18 cellular contexts compared by ENCODE assay signal in the genomic region with DNA sequence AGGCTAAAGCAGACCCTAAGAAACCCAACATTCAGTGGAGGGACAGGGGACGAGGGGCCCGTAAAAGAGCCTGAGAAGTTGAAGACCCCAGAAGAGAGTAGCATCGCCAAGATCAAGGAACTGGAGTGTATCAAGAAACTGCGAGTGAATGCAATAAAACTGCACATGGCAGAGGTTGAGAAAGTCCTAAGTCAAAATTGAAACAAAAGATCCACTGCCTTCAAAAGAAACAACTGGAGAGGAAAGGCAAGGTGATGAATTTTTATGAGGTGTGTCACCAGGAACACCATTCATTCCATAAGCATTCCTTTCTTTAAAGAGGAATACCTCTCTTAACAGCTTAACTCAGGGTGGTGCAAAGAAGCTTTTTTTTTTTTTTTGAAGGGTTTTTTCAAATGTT. TPM values are rescaled to one million over a fixed set of nuclear protein-coding genes. Genes with fewer than 3 reads are reported as not detected.
DNase-seq lines count a peak whose midpoint lies in the region; ATAC-seq, FAIRE-seq and TF ChIP-seq lines count a peak whose summit lies in the region.
"Had no signal": no experiment of that assay in that cellular context is flagged by ENCODE, and none has a peak within 500 bp of the region (broad histone marks: within the 10 kb centered on the region; RNA-seq: fewer than 3 reads in every experiment).

No MANE protein-coding gene starts in this region.

- no peaks in the 10 kb centered on the region for H3K9me3 Mint-ChIP-seq in natural killer cell
- peaks cover 3% of the 10 kb centered on the region for H3K9me3 Mint-ChIP-seq in activated naive CD8-positive, alpha-beta T cell treated with anti-CD3 and anti-CD28 coated beads for 36 hours
- H3K9me3 Mint-ChIP-seq: activated CD4-positive, alpha-beta memory T cell treated with anti-CD3 and anti-CD28 coated beads for 36 hours had no signal

- H3K27me3 ChIP-seq in HUES64 (ENCODE audit: insufficient read depth, low read length) (no peaks in the 10 kb centered on the region), bronchial epithelial cell (ENCODE audit: control insufficient read depth, insufficient read depth, low read length) (no peaks in the 10 kb centered on the region), lower lobe of right lung (ENCODE audit: low read depth) (no peaks in the 10 kb centered on the region)
- H3K27me3 ChIP-seq: BLaER1, colonic mucosa had no signal

- peaks cover 19 to 30% of the 10 kb centered on the region in 2 donors for H3K27me3 Mint-ChIP-seq in natural killer cell (ENCODE audit: low read depth in 2 of 2)
- peaks cover 18% of the 10 kb centered on the region for H3K27me3 Mint-ChIP-seq in T-helper 17 cell
- no peaks in the 10 kb centered on the region for H3K27me3 Mint-ChIP-seq in activated naive CD8-positive, alpha-beta T cell treated with anti-CD3 and anti-CD28 coated beads for 36 hours
- H3K27me3 Mint-ChIP-seq: activated naive CD4-positive, alpha-beta T cell treated with anti-CD3 and anti-CD28 coated beads, Interleukin-2, amount 50 U/mL, for 24 hours had no signal

- no peak for FAIRE-seq in bronchial epithelial cell (lab: Jason Lieb, UNC)

- H3K27ac Mint-ChIP-seq in natural killer cell, result no peak overlapping the region
- no peak overlapping the region for H3K27ac Mint-ChIP-seq in T-helper 17 cell
- no peak overlapping the region for H3K27ac Mint-ChIP-seq in activated naive CD8-positive, alpha-beta T cell treated with anti-CD3 and anti-CD28 coated beads for 36 hours
- H3K27ac Mint-ChIP-seq: activated CD4-positive, alpha-beta memory T cell treated with anti-CD3 and anti-CD28 coated beads for 36 hours; activated naive CD4-positive, alpha-beta T cell treated with anti-CD3 and anti-CD28 coated beads, Interleukin-2, amount 50 U/mL, for 24 hours; stimulated activated effector memory CD8-positive, alpha-beta T cell treated with anti-CD3 and anti-CD28 coated beads, Interleukin-12 subunit alpha, Interleukin-12 subunit beta, amount 100 ng/mL, for 72 hours had no signal

- H3K36me3 ChIP-seq in HUES64 (ENCODE audit: insufficient read depth, low read length) (no peaks in the 10 kb centered on the region), bronchial epithelial cell (ENCODE audit: control insufficient read depth, insufficient read depth, low read length) (no peaks in the 10 kb centered on the region), lower lobe of right lung (no peaks in the 10 kb centered on the region)
- H3K36me3 ChIP-seq: BLaER1, colonic mucosa had no signal

- H3K27ac ChIP-seq in HUES64 (ENCODE audit: low read depth, low read length), result peak overlapping the region; percentile 47
- no peak overlapping the region for H3K27ac ChIP-seq in lower lobe of right lung
- H3K27ac ChIP-seq: BLaER1, colonic mucosa, parathyroid adenoma had no signal

- WGBS in HUES64, result 73% methylated on average over 4 of the region's 4 CpGs

- intact Hi-C loops in lower lobe of right lung (cut with DNase I) (no loop called here), natural killer cell (cut with micrococcal nuclease) (no loop called here)

- ATAC-seq in lower lobe of right lung (peak; percentile 68 to 89), natural killer cell (no peak), T-helper 17 cell (no peak)
- ATAC-seq: stimulated activated effector memory CD8-positive, alpha-beta T cell treated with anti-CD3 and anti-CD28 coated beads, Interleukin-12 subunit alpha, Interleukin-12 subunit beta, amount 100 ng/mL, for 72 hours had no signal

- no peaks in the 10 kb centered on the region for H3K4me1 Mint-ChIP-seq in natural killer cell
- H3K4me1 Mint-ChIP-seq in T-helper 17 cell, result no peaks in the 10 kb centered on the region
- H3K4me1 Mint-ChIP-seq in activated naive CD8-positive, alpha-beta T cell treated with anti-CD3 and anti-CD28 coated beads for 36 hours, result peaks cover 7% of the 10 kb centered on the region

- DNase-seq in Caki2 (ENCODE audit: low read depth) (peak; percentile 37), bronchial epithelial cell (ENCODE audit: low read depth) (peak; percentile 76), lower lobe of right lung (no peak), natural killer cell (no peak), T-helper 17 cell (no peak), SK-N-DZ (ENCODE audit: low spot score) (no peak)
- DNase-seq in activated naive CD8-positive, alpha-beta T cell treated with anti-CD3 and anti-CD28 coated beads for 36 hours, result no peak
- DNase-seq: activated CD4-positive, alpha-beta memory T cell treated with anti-CD3 and anti-CD28 coated beads for 36 hours; colonic mucosa; NCI-H1694; NK-92 treated with Interleukin-12 subunit alpha and Interleukin-12 subunit beta, amount 100 ng/mL, for 24 hours; stimulated activated CD4-positive, alpha-beta T cell treated with anti-CD3 and anti-CD28 coated beads, Interleukin-2, amount 100 ng/mL, for 24 hours; T-helper 1 cell had no signal

- peaks cover 23% of the 10 kb centered on the region for H3K4me1 ChIP-seq in HUES64 (ENCODE audit: insufficient read depth, low read length)
- H3K4me1 ChIP-seq in lower lobe of right lung, result no peaks in the 10 kb centered on the region
- H3K4me1 ChIP-seq: BLaER1, colonic mucosa, parathyroid adenoma had no signal

- H3K36me3 Mint-ChIP-seq in natural killer cell (no peaks in the 10 kb centered on the region), T-helper 17 cell (ENCODE audit: low read depth) (peaks cover 5% of the 10 kb centered on the region)
- H3K36me3 Mint-ChIP-seq in activated naive CD8-positive, alpha-beta T cell treated with anti-CD3 and anti-CD28 coated beads for 36 hours, result peaks cover 1% of the 10 kb centered on the region
- H3K36me3 Mint-ChIP-seq: activated CD4-positive, alpha-beta memory T cell treated with anti-CD3 and anti-CD28 coated beads for 36 hours; activated naive CD4-positive, alpha-beta T cell treated with anti-CD3 and anti-CD28 coated beads, Interleukin-2, amount 50 U/mL, for 24 hours; stimulated activated effector memory CD8-positive, alpha-beta T cell treated with anti-CD3 and anti-CD28 coated beads, Interleukin-12 subunit alpha, Interleukin-12 subunit beta, amount 100 ng/mL, for 72 hours had no signal

- H3K4me3 Mint-ChIP-seq in natural killer cell, result no peak overlapping the region
- H3K4me3 Mint-ChIP-seq in T-helper 17 cell, result no peak overlapping the region
- H3K4me3 Mint-ChIP-seq in activated naive CD8-positive, alpha-beta T cell treated with anti-CD3 and anti-CD28 coated beads for 36 hours, result no peak overlapping the region
- H3K4me3 Mint-ChIP-seq: activated CD4-positive, alpha-beta memory T cell treated with anti-CD3 and anti-CD28 coated beads for 36 hours; activated naive CD4-positive, alpha-beta T cell treated with anti-CD3 and anti-CD28 coated beads, Interleukin-2, amount 50 U/mL, for 24 hours; stimulated activated effector memory CD8-positive, alpha-beta T cell treated with anti-CD3 and anti-CD28 coated beads, Interleukin-12 subunit alpha, Interleukin-12 subunit beta, amount 100 ng/mL, for 72 hours had no signal

- H3K9me3 ChIP-seq in HUES64 (ENCODE audit: insufficient read depth, low read depth, low read length) (no peaks in the 10 kb centered on the region), lower lobe of right lung (no peaks in the 10 kb centered on the region), T-helper 17 cell (ENCODE audit: control insufficient read depth, low read length, poor library complexity, severe bottlenecking) (no peaks in the 10 kb centered on the region)
- H3K9me3 ChIP-seq: BLaER1, colonic mucosa had no signal

- in situ Hi-C loops in Caki2 (cut with HindIII; ENCODE audit: low pct_unique_long_range_greater_than_20kb, low sequenced_read_pairs), result no loop called here

- TF ChIP-seq CTCF in bronchial epithelial cell (IDR thresholded peaks at IDR 0.05; ENCODE audit: insufficient read depth, low read length, severe bottlenecking), result no peak
- TF ChIP-seq CTCF in lower lobe of right lung (IDR thresholded peaks at IDR 0.05), result no peak
- no peak for TF ChIP-seq CTCF in natural killer cell (IDR thresholded peaks at IDR 0.05)

- H3K4me3 ChIP-seq in HUES64 (ENCODE audit: low read length) (no peak overlapping the region), bronchial epithelial cell (ENCODE audit: low read depth, low read length) (no peak overlapping the region), lower lobe of right lung (no peak overlapping the region)
- H3K4me3 ChIP-seq: BLaER1, colonic mucosa had no signal

- H3K9ac ChIP-seq in HUES64 (ENCODE audit: low read depth, low read length), result peak overlapping the region; percentile 3; the same call in 1 of the 2 replicates
- H3K9ac ChIP-seq: BLaER1, parathyroid adenoma had no signal

RNA-seq across cellular contexts. Expression of gene ADORA3, which starts 38.3 kb away (rescaled TPM):
- not detected in 2 replicates for total RNA-seq in Caki2 (2014; rRNA removed; shearing (Covaris generic); ENCODE audit: low replicate concordance)
- polyA plus RNA-seq in HUES64 (2013, experiment 1 of 2), result not detected
- polyA plus RNA-seq in HUES64 (2013, experiment 2 of 2), result not detected
- total RNA-seq in bronchial epithelial cell (not detected in 2 replicates), lower lobe of right lung (10.3 TPM), natural killer cell (under 1 TPM in 1 of 3 donors, not detected in 2; 0.40 TPM), T-helper 17 cell (not detected)
- polyA plus RNA-seq in SK-N-DZ (2014; cell fraction: cytosol; rRNA removed), result not detected in 2 replicates
- polyA plus RNA-seq in SK-N-DZ (2014; cell fraction: nucleus; rRNA removed), result not detected in 2 replicates
- not detected for total RNA-seq in activated naive CD8-positive, alpha-beta T cell treated with anti-CD3 and anti-CD28 coated beads for 36 hours

RNA-seq across cellular contexts. Expression of gene TMIGD3, which starts 38.3 kb away (rescaled TPM):
- not detected in 2 replicates for total RNA-seq in Caki2 (2014; rRNA removed; shearing (Covaris generic); ENCODE audit: low replicate concordance)
- polyA plus RNA-seq in HUES64 (2013, experiment 1 of 2), result not detected
- polyA plus RNA-seq in HUES64 (2013, experiment 2 of 2), result not detected
- total RNA-seq in bronchial epithelial cell (not detected in 2 replicates), lower lobe of right lung (9.0 TPM), natural killer cell (1 to 10 TPM in 1 of 3 donors, not detected in 2; 1.0 TPM), T-helper 17 cell (not detected)
- not detected in 2 replicates for polyA plus RNA-seq in SK-N-DZ (2014; cell fraction: cytosol; rRNA removed)
- not detected in 2 replicates for polyA plus RNA-seq in SK-N-DZ (2014; cell fraction: nucleus; rRNA removed)
- not detected for total RNA-seq in activated naive CD8-positive, alpha-beta T cell treated with anti-CD3 and anti-CD28 coated beads for 36 hours

Comparison
In these comparisons a context has a peak if more than half of its experiments do, and no peak if none do; other contexts are left out.
1. DNase-seq: peak in Caki2 (single experiment) and bronchial epithelial cell (single experiment); none in lower lobe of right lung (single experiment), natural killer cell (single experiment), T-helper 17 cell (0 of 3), SK-N-DZ (single experiment) and activated naive CD8-positive, alpha-beta T cell treated with anti-CD3 and anti-CD28 coated beads for 36 hours (single experiment).
2. ATAC-seq: peak in lower lobe of right lung (2 of 2); none in natural killer cell (0 of 3) and T-helper 17 cell (single experiment).